In genomic region chr6:34003962-34004361, GRCh38 we compare ENCODE assay signal across 31 cellular contexts.
"Had no signal": no experiment of that assay in that cellular context is flagged by ENCODE, and none has a peak within 500 bp of the region (broad histone marks: within the 10 kb centered on the region; RNA-seq: fewer than 3 reads in every experiment).

No MANE protein-coding gene starts in this region.

- H3K36me3 ChIP-seq: ascending aorta, cardiac muscle cell, WERI-Rb-1 had no signal

- ATAC-seq: activated CD4-positive, alpha-beta T cell treated with anti-CD3 and anti-CD28 coated beads for 36 hours; activated CD4-positive, CD25-positive, alpha-beta regulatory T cell treated with anti-CD3 and anti-CD28 coated beads, Interleukin-2, amount 50 U/mL, for 24 hours; activated CD8-positive, alpha-beta memory T cell treated with anti-CD3 and anti-CD28 coated beads, Interleukin-2, amount 10 ng/mL, durations not matched to agents 7 days and 5 days; activated CD8-positive, alpha-beta T cell treated with anti-CD3 and anti-CD28 coated beads, Interleukin-2, amount 10 ng/mL, durations not matched to agents 7 days and 5 days; activated naive CD8-positive, alpha-beta T cell treated with anti-CD3 and anti-CD28 coated beads, Interleukin-2, amount 50 U/mL, for 24 hours; WTC11 had no signal

- H3K27me3 ChIP-seq: ascending aorta, cardiac muscle cell had no signal

- H3K4me1 ChIP-seq: ascending aorta had no signal

- H3K4me3 ChIP-seq: ascending aorta, cardiac muscle cell had no signal

- H3K9me3 ChIP-seq: ascending aorta had no signal

- H3K27ac ChIP-seq: ascending aorta, cardiac muscle cell, WERI-Rb-1 had no signal

- DNase-seq: activated CD4-positive, alpha-beta memory T cell treated with anti-CD3 and anti-CD28 coated beads, Interleukin-2, amount 10 ng/mL, durations not matched to agents 7 days and 5 days; activated CD4-positive, alpha-beta T cell treated with anti-CD3 and anti-CD28 coated beads for 1 hour; activated CD4-positive, alpha-beta T cell treated with anti-CD3 and anti-CD28 coated beads for 36 hours; activated CD4-positive, alpha-beta T cell treated with anti-CD3 and anti-CD28 coated beads for 48 hours; activated CD4-positive, alpha-beta T cell treated with anti-CD3 and anti-CD28 coated beads, Interleukin-2, amount 10 ng/mL, durations not matched to agents 7 days and 5 days; activated CD4-positive, alpha-beta T cell treated with anti-CD3 and anti-CD28 coated beads, Interleukin-2, amount 50 U/mL, for 48 hours; activated CD4-positive, CD25-positive, alpha-beta regulatory T cell; activated CD8-positive, alpha-beta memory T cell treated with anti-CD3 and anti-CD28 coated beads for 24 hours; activated CD8-positive, alpha-beta memory T cell treated with anti-CD3 and anti-CD28 coated beads, Interleukin-2, amount 10 ng/mL, durations not matched to agents 7 days and 5 days; activated CD8-positive, alpha-beta memory T cell treated with anti-CD3 and anti-CD28 coated beads, Interleukin-2, amount 50 U/mL, for 48 hours; activated CD8-positive, alpha-beta T cell treated with anti-CD3 and anti-CD28 coated beads, Interleukin-2, amount 10 ng/mL, durations not matched to agents 7 days and 5 days; activated effector memory CD4-positive, alpha-beta T cell treated with Interleukin-2 at 50 U/mL for 16 hours; activated gamma-delta T cell; activated naive CD4-positive, alpha-beta T cell treated with anti-CD3 and anti-CD28 coated beads, Interleukin-2, amount 10 ng/mL, durations not matched to agents 7 days and 5 days; activated naive CD4-positive, alpha-beta T cell treated with Interleukin-2 at 50 U/mL for 16 hours; activated naive CD8-positive, alpha-beta T cell treated with anti-CD3 and anti-CD28 coated beads, Interleukin-2, amount 10 ng/mL, durations not matched to agents 7 days and 5 days; activated naive CD8-positive, alpha-beta T cell treated with anti-CD3 and anti-CD28 coated beads, Interleukin-2, amount 50 U/mL, for 24 hours; activated T-cell treated with anti-CD3 and anti-CD28 coated beads, Interleukin-2, amount 50 U/mL, for 24 hours; activated T-cell treated with anti-CD3 and anti-CD28 coated beads, Interleukin-2, amount 50 U/mL, for 48 hours; amygdala; anterior cingulate cortex; caudate nucleus; cerebellar nuclear complex; T-helper 1 cell; T-helper 2 cell; T-helper 9 cell; WERI-Rb-1 had no signal
